1 cellular context compared by ENCODE assay signal in genomic region chrX:129760155-129760554, GRCh38.
TF ChIP-seq lines count a peak whose summit lies in the region.

No MANE protein-coding gene starts in this region.

TF ChIP-seq in IMR-90, 13 proteins besides CTCF, POLR2A, EP300 and RAD21:
- TF ChIP-seq MAFK (IDR thresholded peaks at IDR 0.05; ENCODE audit: low read depth, low read length) (no peak), MAZ (IDR thresholded peaks at IDR 0.05; ENCODE audit: borderline replicate concordance, low read depth, low read length) (no peak)
TF ChIP-seq in IMR-90: peak in this region for 0.
